ENCODE assay signal across 12 cellular contexts in genomic region chr3:97815149-97815917, GRCh38. TPM values are rescaled to one million over a fixed set of nuclear protein-coding genes. Genes with fewer than 3 reads are reported as not detected.
DNase-seq lines count a peak whose midpoint lies in the region; ATAC-seq and TF ChIP-seq lines count a peak whose summit lies in the region.
"Had no signal": no experiment of that assay in that cellular context is flagged by ENCODE, and none has a peak within 500 bp of the region (broad histone marks: within the 10 kb centered on the region; RNA-seq: fewer than 3 reads in every experiment).

No MANE protein-coding gene starts in this region.

- no peak for TF ChIP-seq CTCF in OCI-LY7 (conservative IDR thresholded peaks at IDR 0.05; ENCODE audit: low read length)

- ATAC-seq in CD4-positive, CD25-positive, alpha-beta regulatory T cell (ENCODE audit: low read depth in 2 of 2), result peak; percentile 81 to 86
- ATAC-seq in GM19463 (IDR thresholded peaks at IDR 0.05; ENCODE audit: unreplicated experiment) (peak; percentile 67), T-cell (replicated peaks in 1 of 4) (peak in 3 of 4 experiments; percentile 91 to 100 (median 99)), GM18870 (IDR thresholded peaks at IDR 0.05; ENCODE audit: unreplicated experiment) (no peak)

- CTCF ChIA-PET in T-cell (lab: Charles Lee) (interaction anchor here in 1 of 2 donors (0.5 kb wide), 1 partner anchor 206 kb away, joined by 5 read pairs; no protein-coding TSS in a partner anchor), OCI-LY7 (lab: Charles Lee; ENCODE audit: unreplicated experiment) (no interaction called here)

- H3K4me3 Mint-ChIP-seq in CD4-positive, CD25-positive, alpha-beta regulatory T cell, result peak overlapping the region in 1 of 4 donors; percentile 21
- H3K4me3 Mint-ChIP-seq in T-cell, result no peak overlapping the region
- H3K4me3 Mint-ChIP-seq: CD8-positive, alpha-beta memory T cell had no signal

- H3K4me1 Mint-ChIP-seq in CD4-positive, CD25-positive, alpha-beta regulatory T cell, result peaks cover 0 to 10% (median 3%) of the 10 kb centered on the region in 4 donors
- H3K4me1 Mint-ChIP-seq in T-cell, result peaks cover 5 to 10% (median 9%) of the 10 kb centered on the region in 3 donors

- no peak overlapping the region for H2AFZ ChIP-seq in OCI-LY7 (ENCODE audit: low read length)
- H2AFZ ChIP-seq in Karpas-422 (ENCODE audit: low read length), result no peak overlapping the region

- peaks cover 2% of the 10 kb centered on the region for H3K27me3 ChIP-seq in CD4-positive, CD25-positive, alpha-beta regulatory T cell (ENCODE audit: control insufficient read depth, insufficient read depth, low read length)
- H3K27me3 ChIP-seq in Karpas-422 (ENCODE audit: low read length), result no peaks in the 10 kb centered on the region

- no peaks in the 10 kb centered on the region for H3K36me3 Mint-ChIP-seq in CD4-positive, CD25-positive, alpha-beta regulatory T cell
- H3K36me3 Mint-ChIP-seq in T-cell, result no peaks in the 10 kb centered on the region
- H3K36me3 Mint-ChIP-seq: CD8-positive, alpha-beta memory T cell had no signal

- POLR2A ChIA-PET in T-cell (lab: Charles Lee) (interaction anchor here (0.6 to 0.7 kb wide), 3 partner anchors 18 to 207 kb away, joined by 3 to 7 read pairs (median 3); no protein-coding TSS in a partner anchor), OCI-LY7 (lab: Charles Lee) (interaction anchor here (0.7 kb wide), 1 partner anchor 433 kb away, joined by 3 read pairs; no protein-coding TSS in a partner anchor)

- H3K27ac ChIP-seq in CD4-positive, CD25-positive, alpha-beta regulatory T cell (ENCODE audit: insufficient read depth, low read length, poor library complexity, severe bottlenecking), result no peak overlapping the region
- H3K27ac ChIP-seq in OCI-LY7 (ENCODE audit: low read depth, low read length, poor library complexity, severe bottlenecking) (no peak overlapping the region), Karpas-422 (ENCODE audit: low read length) (no peak overlapping the region)
- H3K27ac ChIP-seq: VCaP had no signal

- H4K20me1 ChIP-seq in OCI-LY7 (ENCODE audit: insufficient read depth, low read length) (no peaks in the 10 kb centered on the region), Karpas-422 (ENCODE audit: insufficient read depth, low read depth, low read length) (no peaks in the 10 kb centered on the region)

- H3K4me2 ChIP-seq in OCI-LY7 (ENCODE audit: low read length) (no peak overlapping the region), Karpas-422 (ENCODE audit: low read depth, low read length, poor library complexity, severe bottlenecking) (no peak overlapping the region)

- no peak overlapping the region for H3K27ac Mint-ChIP-seq in CD4-positive, CD25-positive, alpha-beta regulatory T cell
- no peak overlapping the region for H3K27ac Mint-ChIP-seq in T-cell
- H3K27ac Mint-ChIP-seq: CD8-positive, alpha-beta memory T cell had no signal

- H3K9ac ChIP-seq in Karpas-422 (ENCODE audit: low read length), result no peak overlapping the region

- no peaks in the 10 kb centered on the region for H3K9me3 ChIP-seq in CD4-positive, CD25-positive, alpha-beta regulatory T cell (ENCODE audit: control insufficient read depth in 2 of 2, low read length in 2 of 2)
- H3K9me3 ChIP-seq in OCI-LY7 (ENCODE audit: low read length) (no peaks in the 10 kb centered on the region), Karpas-422 (ENCODE audit: low read length) (no peaks in the 10 kb centered on the region)

- no peaks in the 10 kb centered on the region for H3K36me3 ChIP-seq in CD4-positive, CD25-positive, alpha-beta regulatory T cell (ENCODE audit: control insufficient read depth, insufficient read depth, low read length)
- H3K36me3 ChIP-seq in OCI-LY7 (ENCODE audit: insufficient read depth, low read length) (no peaks in the 10 kb centered on the region), Karpas-422 (ENCODE audit: insufficient read depth, low read length) (no peaks in the 10 kb centered on the region)

- no peak overlapping the region for H3K4me3 ChIP-seq in CD4-positive, CD25-positive, alpha-beta regulatory T cell (ENCODE audit: low read depth, low read length)
- H3K4me3 ChIP-seq in OCI-LY7 (ENCODE audit: low read depth, low read length, poor library complexity, severe bottlenecking) (no peak overlapping the region), Karpas-422 (ENCODE audit: low read length) (no peak overlapping the region)

- no peaks in the 10 kb centered on the region for H3K79me2 ChIP-seq in OCI-LY7 (ENCODE audit: insufficient read depth, low read depth, low read length)
- no peaks in the 10 kb centered on the region for H3K79me2 ChIP-seq in Karpas-422 (ENCODE audit: low read length)

- intact Hi-C loops in OCI-LY7 (cut with micrococcal nuclease; ENCODE audit: unreplicated experiment), result no loop called here

- BruUV-seq in OCI-LY7 (replicated peaks; lab: Mats Ljungman, UMichigan), result no TSS peak

- peak in 1 of 3 donors; percentile 81 for DNase-seq in CD4-positive, CD25-positive, alpha-beta regulatory T cell
- peak in 7 of 34 experiments; percentile 2 to 43 (median 13) for DNase-seq in T-cell
- DNase-seq in effector CD4-positive, alpha-beta T cell, result peak; percentile 13
- DNase-seq in OCI-LY7 (ENCODE audit: low spot score), result no peak
- DNase-seq in medulla oblongata (ENCODE audit: extremely low spot score), result no peak
- DNase-seq in Karpas-422, result no peak
- DNase-seq: NCI-H2227 treated with DMSO at 0.1 percent for 48 hours, occipital lobe had no signal

- no peaks in the 10 kb centered on the region for H3K4me1 ChIP-seq in CD4-positive, CD25-positive, alpha-beta regulatory T cell (ENCODE audit: control insufficient read depth, insufficient read depth, low read length, poor library complexity, severe bottlenecking)
- H3K4me1 ChIP-seq in OCI-LY7 (ENCODE audit: insufficient read depth, low read length, poor library complexity, severe bottlenecking) (no peaks in the 10 kb centered on the region), Karpas-422 (ENCODE audit: low read length) (no peaks in the 10 kb centered on the region)

- H3K9me2 ChIP-seq in OCI-LY7 (ENCODE audit: insufficient read depth, low read length), result no peaks in the 10 kb centered on the region
- no peaks in the 10 kb centered on the region for H3K9me2 ChIP-seq in Karpas-422 (replicated peaks; ENCODE audit: insufficient read depth, low read length)

- peaks cover 20% of the 10 kb centered on the region for H3K27me3 Mint-ChIP-seq in CD4-positive, CD25-positive, alpha-beta regulatory T cell
- no peaks in the 10 kb centered on the region for H3K27me3 Mint-ChIP-seq in T-cell

- no peaks in the 10 kb centered on the region for H3K9me3 Mint-ChIP-seq in CD4-positive, CD25-positive, alpha-beta regulatory T cell
- H3K9me3 Mint-ChIP-seq in T-cell, result no peaks in the 10 kb centered on the region
- H3K9me3 Mint-ChIP-seq: CD8-positive, alpha-beta memory T cell had no signal

RNA-seq across cellular contexts. Expression of gene CRYBG3, which starts 6.5 kb away (rescaled TPM):
- total RNA-seq in CD4-positive, CD25-positive, alpha-beta regulatory T cell, result 4.4 TPM
- 1 to 10 TPM; 1.1 to 1.5 (median 1.3) TPM for polyA plus RNA-seq in CD4-positive, CD25-positive, alpha-beta regulatory T cell
- total RNA-seq in T-cell (1 to 10 TPM; 3.1 to 5.8 (median 5.3) TPM), OCI-LY7 (2022) (0.28 and 0.46 TPM in 2 replicates)
- 0.05 and 0.22 TPM in 2 replicates for total RNA-seq in OCI-LY7 (2014; rRNA removed; shearing (Covaris generic))
- 0.61 and 1.1 TPM in 2 replicates for total RNA-seq in Karpas-422 (2014; rRNA removed; shearing (Covaris generic); ENCODE audit: low replicate concordance)

RNA-seq across cellular contexts. Expression of gene ARL6, which starts 50.8 kb away (rescaled TPM):
- 1.7 TPM for total RNA-seq in CD4-positive, CD25-positive, alpha-beta regulatory T cell
- polyA plus RNA-seq in CD4-positive, CD25-positive, alpha-beta regulatory T cell, result 1 to 10 TPM; 2.3 to 3.2 (median 2.9) TPM
- total RNA-seq in T-cell, result 1 to 10 TPM; 3.5 to 4.5 (median 3.9) TPM
- 5.0 and 8.6 TPM in 2 replicates for total RNA-seq in OCI-LY7 (2014; rRNA removed; shearing (Covaris generic))
- total RNA-seq in OCI-LY7 (2022), result 5.5 and 5.9 TPM in 2 replicates
- total RNA-seq in Karpas-422 (2014; rRNA removed; shearing (Covaris generic); ENCODE audit: low replicate concordance), result 13.5 and 33.7 TPM in 2 replicates
